Comparison of ENCODE assay signal across 16 cellular contexts in genomic region chr9:89915187-89915586, GRCh38.
A peak's percentile ranks its signal among the peaks of the same experiment; 100 is the strongest.
DNase-seq lines count a peak whose midpoint lies in the region; ATAC-seq, FAIRE-seq and TF ChIP-seq lines count a peak whose summit lies in the region.
"Had no signal": no experiment of that assay in that cellular context is flagged by ENCODE, and none has a peak within 500 bp of the region (broad histone marks: within the 10 kb centered on the region; RNA-seq: fewer than 3 reads in every experiment).

No MANE protein-coding gene starts in this region.

- H3K4ac ChIP-seq in mesendoderm (ENCODE audit: low read depth, low read length) = no peak overlapping the region

- BruUV-seq in GM12878 (replicated peaks; lab: Mats Ljungman, UMichigan) = no TSS peak

- H3K4me3 Mint-ChIP-seq in activated naive CD4-positive, alpha-beta T cell treated with anti-CD3 and anti-CD28 coated beads, Interleukin-2, amount 50 U/mL, for 24 hours = no peak overlapping the region
- no peak overlapping the region for H3K4me3 Mint-ChIP-seq in activated naive CD4-positive, alpha-beta T cell treated with anti-CD3 and anti-CD28 coated beads, Interleukin-2, amount 10 ng/mL, durations not matched to agents 7 days and 5 days
- H3K4me3 Mint-ChIP-seq in chondrocyte (ENCODE audit: unreplicated experiment) = no peak overlapping the region
- H3K4me3 Mint-ChIP-seq: CD4-positive, alpha-beta memory T cell; GM23338 had no signal

- H3K4me3 ChIP-seq in GM12878 (no peak overlapping the region), mesendoderm (ENCODE audit: low read length) (no peak overlapping the region)
- H3K4me3 ChIP-seq: A549, GM23338 had no signal

- no peak overlapping the region for H4K8ac ChIP-seq in mesendoderm (ENCODE audit: low read depth, low read length)

- intact Hi-C loops in GM12878 (cut with micrococcal nuclease; ENCODE audit: unreplicated experiment) = loop anchor here (5.0 kb wide), 1 partner anchor 187 kb away; no protein-coding TSS in a partner anchor

- H3K36me3 ChIP-seq in GM12878 (ENCODE audit: control insufficient read depth in 2 of 2, insufficient read depth in 2 of 2, low read length in 1 of 2) (no peaks in the 10 kb centered on the region), mesendoderm (ENCODE audit: control insufficient read depth, insufficient read depth, low read length) (no peaks in the 10 kb centered on the region)
- H3K36me3 ChIP-seq: BE2C had no signal

- POLR2A ChIA-PET in GM12878 (lab: Charles Lee) = no interaction called here

- peaks cover 1% of the 10 kb centered on the region for H3K27me3 Mint-ChIP-seq in activated naive CD4-positive, alpha-beta T cell treated with anti-CD3 and anti-CD28 coated beads, Interleukin-2, amount 50 U/mL, for 24 hours
- H3K27me3 Mint-ChIP-seq in activated naive CD4-positive, alpha-beta T cell treated with anti-CD3 and anti-CD28 coated beads, Interleukin-2, amount 10 ng/mL, durations not matched to agents 7 days and 5 days = peaks cover 49% of the 10 kb centered on the region
- peaks cover 4% of the 10 kb centered on the region for H3K27me3 Mint-ChIP-seq in chondrocyte (ENCODE audit: low read depth)

- H3K27me3 ChIP-seq in GM12878 (replicated peaks in 1 of 2; ENCODE audit: control insufficient read depth in 2 of 2, insufficient read depth in 2 of 2, low read length in 1 of 2) (no peaks in the 10 kb centered on the region; a peak in 2 of 4 replicates), mesendoderm (ENCODE audit: insufficient read depth, low read length, poor library complexity) (no peaks in the 10 kb centered on the region)
- H3K27me3 ChIP-seq: BE2C had no signal

- no peaks in the 10 kb centered on the region for H3K79me2 ChIP-seq in GM12878 (ENCODE audit: control insufficient read depth, insufficient read depth, low read length)
- H3K79me2 ChIP-seq in mesendoderm (ENCODE audit: control insufficient read depth, insufficient read depth, low read length) = no peaks in the 10 kb centered on the region

- no peaks in the 10 kb centered on the region for H3K79me1 ChIP-seq in mesendoderm (ENCODE audit: low read length)

- H3K36me3 Mint-ChIP-seq in activated naive CD4-positive, alpha-beta T cell treated with anti-CD3 and anti-CD28 coated beads, Interleukin-2, amount 50 U/mL, for 24 hours = no peaks in the 10 kb centered on the region
- H3K36me3 Mint-ChIP-seq in activated naive CD4-positive, alpha-beta T cell treated with anti-CD3 and anti-CD28 coated beads, Interleukin-2, amount 10 ng/mL, durations not matched to agents 7 days and 5 days = no peaks in the 10 kb centered on the region
- H3K36me3 Mint-ChIP-seq in chondrocyte (ENCODE audit: low read depth) = no peaks in the 10 kb centered on the region
- H3K36me3 Mint-ChIP-seq: CD4-positive, alpha-beta memory T cell had no signal

- FAIRE-seq in GM12878 (lab: Jason Lieb, UNC) = no peak
- FAIRE-seq: A549, GM12892 had no signal

- in situ Hi-C loops in GM12878 (cut with MboI) = loop anchor here (10.0 kb wide), 1 partner anchor 310 kb away; the partner anchor contains the start of gene GADD45G

- H3K27ac ChIP-seq in GM12878 (ENCODE audit: control insufficient read depth, insufficient read depth) (no peak overlapping the region), mesendoderm (ENCODE audit: low read depth, low read length) (no peak overlapping the region)
- H3K27ac ChIP-seq: A549, C4-2B had no signal

- H3K4me2 ChIP-seq in GM12878 (ENCODE audit: control insufficient read depth, insufficient read depth) (no peak overlapping the region), mesendoderm (ENCODE audit: low read length) (no peak overlapping the region)
- H3K4me2 ChIP-seq: A549 had no signal

- no peaks in the 10 kb centered on the region for H3K9me3 ChIP-seq in GM12878 (replicated peaks; ENCODE audit: control insufficient read depth, insufficient read depth, low read length)
- H3K9me3 ChIP-seq: A549, BE2C had no signal

- 27% methylated on average over 3 of the region's 3 CpGs for WGBS in GM12878 (ENCODE audit: insufficient coverage, insufficient replicate concordance, low lambda C conversion rate, missing lambda C conversion rate)
- 100% methylated on average over 1 of the region's 3 CpGs for WGBS in mesendoderm (ENCODE audit: extremely low coverage, insufficient coverage, low lambda C conversion rate)

- TF ChIP-seq RAD21 in GM12878 (IDR thresholded peaks at IDR 0.05; ENCODE audit: insufficient read depth, low read depth, low read length) = no peak

- peaks cover 5% of the 10 kb centered on the region for H3K4me1 Mint-ChIP-seq in activated naive CD4-positive, alpha-beta T cell treated with anti-CD3 and anti-CD28 coated beads, Interleukin-2, amount 50 U/mL, for 24 hours
- peaks cover 4% of the 10 kb centered on the region for H3K4me1 Mint-ChIP-seq in activated naive CD4-positive, alpha-beta T cell treated with anti-CD3 and anti-CD28 coated beads, Interleukin-2, amount 10 ng/mL, durations not matched to agents 7 days and 5 days
- peaks cover 19% of the 10 kb centered on the region for H3K4me1 Mint-ChIP-seq in chondrocyte (ENCODE audit: low read depth)

- SMC1A ChIA-PET in GM12878 (lab: Charles Lee; ENCODE audit: uncharacterized antibody, unreplicated experiment) = interaction anchor here (1.0 to 1.7 kb wide), 5 partner anchors 8 to 317 kb away, joined by 3 to 5 read pairs (median 3); no protein-coding TSS in a partner anchor

- H2BK15ac ChIP-seq in mesendoderm (replicated peaks; ENCODE audit: low read depth) = peak overlapping the region; percentile 59

- H2BK120ac ChIP-seq in mesendoderm (ENCODE audit: low read depth, low read length) = peak overlapping the region; percentile 69

- H3K27ac Mint-ChIP-seq in activated naive CD4-positive, alpha-beta T cell treated with anti-CD3 and anti-CD28 coated beads, Interleukin-2, amount 50 U/mL, for 24 hours = peak overlapping the region; percentile 78
- H3K27ac Mint-ChIP-seq in activated naive CD4-positive, alpha-beta T cell treated with anti-CD3 and anti-CD28 coated beads, Interleukin-2, amount 10 ng/mL, durations not matched to agents 7 days and 5 days = no peak overlapping the region
- H3K27ac Mint-ChIP-seq in chondrocyte (ENCODE audit: unreplicated experiment) = no peak overlapping the region
- H3K27ac Mint-ChIP-seq: CD4-positive, alpha-beta memory T cell; GM23338 had no signal

- no peak for TF ChIP-seq POLR2A in GM12878 (IDR thresholded peaks at IDR 0.05; ENCODE audit: low read depth, low read length)

- H4K5ac ChIP-seq in mesendoderm (ENCODE audit: low read length) = no peak overlapping the region

- no peak overlapping the region for H2AFZ ChIP-seq in GM12878 (ENCODE audit: control insufficient read depth, low read depth, low read length)
- H2AFZ ChIP-seq: GM23338 had no signal

- no peak for TF ChIP-seq EP300 in GM12878 (IDR thresholded peaks at IDR 0.05; ENCODE audit: borderline replicate concordance in 1 of 2, control insufficient read depth in 1 of 2, low read depth in 2 of 2, low read length in 2 of 2)

- no peak overlapping the region for H3K9ac ChIP-seq in GM12878 (ENCODE audit: control insufficient read depth, insufficient read depth, low read length)
- no peak overlapping the region for H3K9ac ChIP-seq in mesendoderm (ENCODE audit: low read length)

- no peak overlapping the region for H3K18ac ChIP-seq in mesendoderm (ENCODE audit: low read length)

- RAD21 ChIA-PET in GM12878 (lab: Charles Lee; ENCODE audit: unreplicated experiment) = interaction anchor here (0.9 to 3.0 kb wide), 2 partner anchors 172 to 312 kb away, joined by 3 to 15 read pairs; no protein-coding TSS in a partner anchor

- no peak overlapping the region for H3K23ac ChIP-seq in mesendoderm (ENCODE audit: low read length)

- CTCF ChIA-PET in activated naive CD4-positive, alpha-beta T cell treated with anti-CD3 and anti-CD28 coated beads, Interleukin-2, amount 10 ng/mL, durations not matched to agents 7 days and 5 days (lab: Charles Lee) = interaction anchor here (1.4 to 4.0 kb wide), 2 partner anchors 184 to 313 kb away, joined by 3 to 21 read pairs; no protein-coding TSS in a partner anchor
- CTCF ChIA-PET in GM12878 (lab: Yijun Ruan, JAX) = interaction anchor here (0.5 to 4.2 kb wide), 5 partner anchors 12 to 1965 kb away, joined by 3 to 13 read pairs (median 3); no protein-coding TSS in a partner anchor

- no peaks in the 10 kb centered on the region for H3K4me1 ChIP-seq in GM12878 (ENCODE audit: control insufficient read depth, insufficient read depth, low read length)
- peaks cover 16% of the 10 kb centered on the region for H3K4me1 ChIP-seq in mesendoderm (ENCODE audit: control insufficient read depth, low read depth, low read length)
- H3K4me1 ChIP-seq: A549, BE2C had no signal

- H3K9me3 Mint-ChIP-seq in activated naive CD4-positive, alpha-beta T cell treated with anti-CD3 and anti-CD28 coated beads, Interleukin-2, amount 50 U/mL, for 24 hours = no peaks in the 10 kb centered on the region
- H3K9me3 Mint-ChIP-seq in activated naive CD4-positive, alpha-beta T cell treated with anti-CD3 and anti-CD28 coated beads, Interleukin-2, amount 10 ng/mL, durations not matched to agents 7 days and 5 days = no peaks in the 10 kb centered on the region
- peaks cover 4% of the 10 kb centered on the region for H3K9me3 Mint-ChIP-seq in chondrocyte (ENCODE audit: low read depth)
- H3K9me3 Mint-ChIP-seq: GM23338 had no signal

- TF ChIP-seq CTCF in GM12878 (IDR thresholded peaks at IDR 0.05 in 2 of 3, conservative IDR thresholded peaks at IDR 0.05 in 1 of 3; ENCODE audit: control insufficient read depth in 2 of 3, extremely low read depth in 1 of 3, insufficient read depth in 1 of 3, low read depth in 3 of 3, low read length in 3 of 3) (no peak), chondrocyte (IDR thresholded peaks at IDR 0.05) (no peak)

- DNase-seq in activated naive CD4-positive, alpha-beta T cell treated with anti-CD3 and anti-CD28 coated beads, Interleukin-2, amount 10 ng/mL, durations not matched to agents 7 days and 5 days = no peak
- DNase-seq in GM12878 (ENCODE audit: low read depth, low spot score) = no peak
- no peak for DNase-seq in mesendoderm
- peak; percentile 35 for DNase-seq in stimulated activated naive CD8-positive, alpha-beta T cell treated with anti-CD3 and anti-CD28 coated beads, Interleukin-15, Interleukin-2, amounts not matched to agents 100 U/mL and 50 U/mL, for 24 hours
- no peak for DNase-seq in activated gamma-delta T cell treated with Interleukin-2 at 50 U/mL for 16 hours
- DNase-seq in chondrocyte (ENCODE audit: low spot score) = no peak
- DNase-seq: BE2C; CD4-positive, alpha-beta memory T cell; DMS79; H7 had no signal

- no peaks in the 10 kb centered on the region for H4K20me1 ChIP-seq in GM12878 (ENCODE audit: control insufficient read depth, insufficient read depth)

- peak overlapping the region; percentile 54 for H2AK5ac ChIP-seq in mesendoderm (ENCODE audit: low read length)

- peak overlapping the region; percentile 61 for H3K56ac ChIP-seq in mesendoderm (ENCODE audit: low read length)

- H2BK5ac ChIP-seq in mesendoderm (ENCODE audit: low read length) = peak overlapping the region; percentile 82

- ATAC-seq in GM12878 (peak; percentile 67), HG03045 (IDR thresholded peaks at IDR 0.05; ENCODE audit: unreplicated experiment) (no peak)
- ATAC-seq in stimulated activated naive CD8-positive, alpha-beta T cell treated with anti-CD3 and anti-CD28 coated beads, Interleukin-15, Interleukin-2, amounts not matched to agents 100 U/mL and 50 U/mL, for 24 hours = peak; percentile 37
- ATAC-seq: A549, GM23338 had no signal

TF ChIP-seq in GM12878, 131 proteins besides CTCF, POLR2A, EP300 and RAD21:
- TF ChIP-seq ETV6 (conservative IDR thresholded peaks at IDR 0.05 in 1 of 2, IDR thresholded peaks at IDR 0.05 in 1 of 2; ENCODE audit: borderline replicate concordance in 1 of 2, low read depth in 1 of 2) = no peak
TF ChIP-seq in GM12878: peak in this region for 0.
